ENCODE assay signal across 9 cellular contexts in the genomic region with DNA sequence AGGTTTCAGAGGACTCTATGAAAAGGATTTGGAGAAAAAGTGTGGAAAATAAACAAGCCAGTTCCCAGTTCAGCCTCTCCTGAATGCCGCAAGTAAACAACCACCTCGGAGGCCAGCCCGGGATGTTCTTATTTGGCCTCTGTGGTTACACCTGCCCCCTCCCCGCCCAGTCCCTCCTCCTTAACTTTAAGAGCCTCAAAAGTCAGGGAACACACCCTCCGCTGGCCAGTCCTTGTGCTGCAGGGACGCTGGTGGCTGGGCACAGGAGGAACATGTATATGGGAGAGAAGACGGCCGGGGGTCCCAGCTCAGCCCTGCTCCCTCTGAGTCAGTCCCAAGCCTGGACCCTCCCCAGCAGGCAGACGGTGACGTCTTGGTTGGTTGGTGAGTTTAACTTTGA. TPM values are rescaled to one million over a fixed set of nuclear protein-coding genes. Genes with fewer than 3 reads are reported as not detected.
A peak's percentile ranks its signal among the peaks of the same experiment; 100 is the strongest.
DNase-seq lines count a peak whose midpoint lies in the region; TF ChIP-seq lines count a peak whose summit lies in the region.
"Had no signal": no experiment of that assay in that cellular context is flagged by ENCODE, and none has a peak within 500 bp of the region (broad histone marks: within the 10 kb centered on the region; RNA-seq: fewer than 3 reads in every experiment).

No MANE protein-coding gene starts in this region.

- peaks cover 11% of the 10 kb centered on the region for H3K36me3 ChIP-seq in NT2/D1 (ENCODE audit: insufficient read depth, insufficient read length, low read length)

- H3K4me3 ChIP-seq in NT2/D1 (ENCODE audit: insufficient read length, low read depth) = no peak overlapping the region
- peak overlapping the region; percentile 41 for H3K4me3 ChIP-seq in epithelial cell of esophagus (ENCODE audit: low read length)
- H3K4me3 ChIP-seq: GM12878 had no signal

- no peak overlapping the region for H3K9ac ChIP-seq in NT2/D1 (ENCODE audit: insufficient read length, low read depth)

- DNase-seq in Daoy (ENCODE audit: low read depth) (peak; percentile 25), NT2/D1 (ENCODE audit: low read depth, low spot score) (peak; percentile 56), epithelial cell of esophagus (ENCODE audit: low read depth) (peak; percentile 46), pons (ENCODE audit: low spot score) (peak; percentile 44), CD1c-positive myeloid dendritic cell (ENCODE audit: extremely low spot score) (no peak), NCI-H1417 treated with DMSO at 0.1 percent for 48 hours (lab: John Stamatoyannopoulos, UW) (no peak), COR-L47 (lab: John Stamatoyannopoulos, UW) (no peak)
- no peak for DNase-seq in central memory CD4-positive, alpha-beta T cell

- peaks cover 6% of the 10 kb centered on the region for H3K27me3 ChIP-seq in NT2/D1 (ENCODE audit: insufficient read depth, insufficient read length)

- peaks cover 12% of the 10 kb centered on the region for H3K4me1 ChIP-seq in NT2/D1 (ENCODE audit: insufficient read depth, insufficient read length)

- TF ChIP-seq CTCF in epithelial cell of esophagus (IDR thresholded peaks at IDR 0.05; ENCODE audit: insufficient read depth, low read depth, low read length, missing control alignments) = peak; percentile 39

- H3K9me3 ChIP-seq in NT2/D1 (ENCODE audit: insufficient read depth, low read length) = no peaks in the 10 kb centered on the region

RNA-seq across cellular contexts. Expression of gene CHST3, which starts 6.1 kb away (rescaled TPM):
- total RNA-seq in Daoy (2014; rRNA removed; shearing (Covaris generic)) = 6.8 and 7.5 TPM in 2 replicates

Comparison
In these comparisons a context has a peak if more than half of its experiments do, and no peak if none do; other contexts are left out.
1. DNase-seq: peak in Daoy (single experiment), NT2/D1 (single experiment), epithelial cell of esophagus (single experiment) and pons (single experiment); none in central memory CD4-positive, alpha-beta T cell (single experiment), CD1c-positive myeloid dendritic cell (single experiment), NCI-H1417 treated with DMSO at 0.1 percent for 48 hours (single experiment) and COR-L47 (single experiment).